19 cellular contexts compared by ENCODE assay signal in the genomic region with DNA sequence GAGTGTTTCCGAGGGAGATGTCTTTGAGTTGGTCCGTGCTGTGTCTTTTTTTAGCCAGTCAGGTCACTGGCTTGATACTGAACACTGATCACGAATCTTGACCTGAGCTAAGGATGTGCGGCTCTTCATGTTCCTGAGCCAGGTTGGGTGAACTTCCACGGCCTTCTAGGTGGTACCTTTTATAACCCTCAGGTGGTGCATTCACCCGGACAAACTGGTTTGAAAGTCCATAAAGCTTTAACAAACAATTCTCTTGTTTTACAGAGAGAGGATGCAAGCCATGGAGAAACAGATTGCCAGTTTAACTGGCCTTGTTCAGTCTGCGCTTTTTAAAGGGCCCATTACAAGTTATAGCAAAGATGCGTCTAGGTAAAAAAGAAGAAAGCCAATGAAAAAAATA.
"Had no signal": no experiment of that assay in that cellular context is flagged by ENCODE, and none has a peak within 500 bp of the region (broad histone marks: within the 10 kb centered on the region; RNA-seq: fewer than 3 reads in every experiment).

No MANE protein-coding gene starts in this region.

- H3K4me2 ChIP-seq: neural progenitor cell had no signal

- H3K4me1 ChIP-seq: lower lobe of right lung, neural progenitor cell, sigmoid colon had no signal

- H3K27ac ChIP-seq: epithelial cell of prostate, lower lobe of right lung, neural progenitor cell, sigmoid colon, thyroid gland had no signal

- DNase-seq: activated CD4-positive, alpha-beta T cell treated with anti-CD3 and anti-CD28 coated beads, Interleukin-2, amount 10 ng/mL, durations not matched to agents 24 days and 14 days; activated CD4-positive, CD25-positive, alpha-beta regulatory T cell; activated CD8-positive, alpha-beta memory T cell treated with anti-CD3 and anti-CD28 coated beads, Interleukin-2, amount 50 U/mL, for 48 hours; activated gamma-delta T cell; activated T-cell treated with anti-CD3 and anti-CD28 coated beads, Interleukin-2, amount 50 U/mL, for 72 hours; central memory CD4-positive, alpha-beta T cell; cortex of kidney; effector CD8-positive, alpha-beta T cell; foreskin melanocyte; lower lobe of right lung; midbrain; naive B cell; sigmoid colon; stimulated activated CD4-positive, alpha-beta T cell treated with anti-CD3 and anti-CD28 coated beads, Interleukin-1b, Interleukin-23, amount 100 ng/mL, for 48 hours; thyroid gland had no signal

- H3K4me3 ChIP-seq: lower lobe of right lung, neural progenitor cell, sigmoid colon, thyroid gland had no signal

- H3K9me3 ChIP-seq: lower lobe of right lung, sigmoid colon, thyroid gland had no signal

- H2AFZ ChIP-seq: neural progenitor cell had no signal

- H3K9ac ChIP-seq: neural progenitor cell had no signal

- ATAC-seq: activated naive CD4-positive, alpha-beta T cell treated with anti-CD3 and anti-CD28 coated beads, Interleukin-2, amount 50 U/mL, for 72 hours; activated T-cell treated with anti-CD3 and anti-CD28 coated beads, Interleukin-2, amount 50 U/mL, for 72 hours; lower lobe of right lung; stimulated activated effector memory CD8-positive, alpha-beta T cell treated with anti-CD3 and anti-CD28 coated beads, Interleukin-12 subunit alpha, Interleukin-12 subunit beta, amount 100 ng/mL, for 72 hours had no signal

- H3K36me3 ChIP-seq: neural progenitor cell, sigmoid colon had no signal

- H3K27me3 ChIP-seq: neural progenitor cell, sigmoid colon, thyroid gland had no signal
